Comparison of ENCODE assay signal across 9 cellular contexts in the genomic region with DNA sequence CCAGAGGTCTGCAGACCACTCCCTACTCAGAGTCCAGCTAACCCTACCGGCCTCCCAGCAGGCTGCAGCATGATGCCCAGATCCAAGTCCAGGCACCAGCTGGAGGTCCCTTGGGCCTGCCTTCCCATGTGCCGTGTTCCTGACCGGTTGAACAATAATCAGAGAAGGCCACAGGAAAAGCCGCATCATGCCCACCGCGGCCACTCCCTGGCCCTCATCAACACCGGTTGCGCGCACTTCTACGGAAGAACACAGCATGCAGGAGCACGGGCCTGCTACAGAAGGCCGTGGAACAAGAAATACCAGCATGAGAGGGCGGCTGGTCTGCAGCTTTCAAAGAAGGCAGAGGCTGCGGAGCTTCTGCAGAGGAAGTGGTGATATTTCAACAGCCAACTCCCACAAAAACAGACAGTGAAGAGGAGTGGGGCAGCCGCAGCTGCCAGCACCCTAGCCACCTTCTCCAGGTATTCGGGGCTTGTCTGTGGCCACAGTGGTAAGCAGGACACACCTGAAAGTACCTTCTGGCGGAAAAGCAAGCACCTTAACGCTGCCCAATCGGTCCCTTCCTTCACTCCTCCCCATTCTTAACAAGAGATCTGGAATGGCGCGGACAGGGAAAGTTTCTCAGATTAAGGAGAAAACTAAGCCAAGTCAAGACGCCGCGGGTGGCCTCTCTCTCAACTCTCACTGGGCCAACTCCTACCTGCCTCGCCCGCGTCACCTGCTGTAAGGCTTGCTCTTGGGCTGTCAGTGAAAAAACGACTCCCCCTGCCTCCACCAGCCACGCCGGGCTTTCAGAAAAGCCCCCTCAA. TPM values are rescaled to one million over a fixed set of nuclear protein-coding genes. Genes with fewer than 3 reads are reported as not detected.
DNase-seq lines count a peak whose midpoint lies in the region; ATAC-seq, FAIRE-seq and TF ChIP-seq lines count a peak whose summit lies in the region.
"Had no signal": no experiment of that assay in that cellular context is flagged by ENCODE, and none has a peak within 500 bp of the region (broad histone marks: within the 10 kb centered on the region; RNA-seq: fewer than 3 reads in every experiment).

No MANE protein-coding gene starts in this region.

- peaks cover 5% of the 10 kb centered on the region for H3K36me3 Mint-ChIP-seq in activated CD8-positive, alpha-beta T cell treated with anti-CD3 and anti-CD28 coated beads, Interleukin-2, amount 10 ng/mL, durations not matched to agents 7 days and 5 days (ENCODE audit: low read depth)
- H3K36me3 Mint-ChIP-seq in type B pancreatic cell: no peaks in the 10 kb centered on the region

- no peak for TF ChIP-seq POLR2A in HepG2 (IDR thresholded peaks at IDR 0.05; ENCODE audit: insufficient read depth in 1 of 2, low read depth in 2 of 2, low read length in 2 of 2)

- H3K36me3 ChIP-seq in left ventricle myocardium inferior (no peaks in the 10 kb centered on the region), HepG2 (replicated peaks in 1 of 2; ENCODE audit: control insufficient read depth in 1 of 2, insufficient read depth in 2 of 2, low read length in 2 of 2) (no peaks in the 10 kb centered on the region)

- H3K4me1 ChIP-seq in left ventricle myocardium inferior: peaks cover 31% of the 10 kb centered on the region
- no peaks in the 10 kb centered on the region for H3K4me1 ChIP-seq in HepG2 (ENCODE audit: insufficient read depth, low read length)

- no peaks in the 10 kb centered on the region for H3K9me3 Mint-ChIP-seq in activated CD8-positive, alpha-beta T cell treated with anti-CD3 and anti-CD28 coated beads, Interleukin-2, amount 10 ng/mL, durations not matched to agents 7 days and 5 days (ENCODE audit: insufficient read depth)
- no peaks in the 10 kb centered on the region for H3K9me3 Mint-ChIP-seq in type B pancreatic cell

- peak overlapping the region; percentile 70 for H3K4me3 ChIP-seq in left ventricle myocardium inferior
- H3K4me3 ChIP-seq in HepG2 (replicated peaks in 1 of 3; ENCODE audit: insufficient read depth in 1 of 3, low read depth in 2 of 3, low read length in 3 of 3): no peak overlapping the region

- H2AFZ ChIP-seq in HepG2 (ENCODE audit: low read length): no peak overlapping the region

- WGBS in HepG2 (ENCODE audit: low lambda C conversion rate): 79% methylated on average over 28 of the region's 30 CpGs

- no peak overlapping the region for H3K27ac Mint-ChIP-seq in activated CD8-positive, alpha-beta T cell treated with anti-CD3 and anti-CD28 coated beads, Interleukin-2, amount 10 ng/mL, durations not matched to agents 7 days and 5 days
- peak overlapping the region; percentile 81 for H3K27ac Mint-ChIP-seq in type B pancreatic cell

- H3K27ac ChIP-seq in left ventricle myocardium inferior (replicated peaks) (no peak overlapping the region), HepG2 (ENCODE audit: extremely low read length, insufficient read depth, low read length) (no peak overlapping the region)

- no peak overlapping the region for H3K9ac ChIP-seq in HepG2 (ENCODE audit: insufficient read depth, low read depth, low read length)

- TF ChIP-seq EP300 in HepG2 (IDR thresholded peaks at IDR 0.05; ENCODE audit: low read depth in 2 of 2, low read length in 2 of 2): no peak
- TF ChIP-seq EP300 in HepG2 (CRISPR knock-in tag; IDR thresholded peaks at IDR 0.05; ENCODE audit: borderline replicate concordance): no peak

- H3K27me3 ChIP-seq in left ventricle myocardium inferior (ENCODE audit: low read depth) (peaks cover 74% of the 10 kb centered on the region), HepG2 (ENCODE audit: control insufficient read depth in 1 of 2, insufficient read depth in 2 of 2, low read length in 2 of 2) (peaks cover 9 to 41% of the 10 kb centered on the region in 2 experiments; a peak in 4 of 5 replicates)

- no peak overlapping the region for H3K4me2 ChIP-seq in HepG2 (ENCODE audit: low read depth, low read length)

- H3K9me3 ChIP-seq in left ventricle myocardium inferior (replicated peaks) (no peaks in the 10 kb centered on the region), HepG2 (ENCODE audit: low read length) (no peaks in the 10 kb centered on the region)

- H3K79me2 ChIP-seq in HepG2 (ENCODE audit: insufficient read depth, low read length): no peaks in the 10 kb centered on the region

- H4K20me1 ChIP-seq in HepG2 (ENCODE audit: insufficient read depth, low read length): peaks cover 3% of the 10 kb centered on the region; the same call in 1 of the 2 replicates

- BruUV-seq in HepG2 (replicated peaks; lab: Mats Ljungman, UMichigan): no TSS peak

- POLR2A ChIA-PET in activated CD8-positive, alpha-beta T cell treated with anti-CD3 and anti-CD28 coated beads, Interleukin-2, amount 10 ng/mL, durations not matched to agents 7 days and 5 days (lab: Charles Lee): no interaction called here
- POLR2A ChIA-PET in HepG2 (lab: Yijun Ruan, JAX): no interaction called here

- no peak for TF ChIP-seq RAD21 in HepG2 (CRISPR knock-in tag; IDR thresholded peaks at IDR 0.05)

- peak overlapping the region; percentile 40 for H3K4me3 Mint-ChIP-seq in activated CD8-positive, alpha-beta T cell treated with anti-CD3 and anti-CD28 coated beads, Interleukin-2, amount 10 ng/mL, durations not matched to agents 7 days and 5 days
- H3K4me3 Mint-ChIP-seq in type B pancreatic cell: peak overlapping the region; percentile 86

- DNase-seq in left ventricle myocardium inferior (no peak), cardiac septum (ENCODE audit: low spot score) (no peak), HepG2 (ENCODE audit: low spot score) (no peak), type B pancreatic cell (ENCODE audit: extremely low spot score, unreplicated experiment) (no peak)
- no peak for DNase-seq in activated CD8-positive, alpha-beta T cell treated with anti-CD3 and anti-CD28 coated beads, Interleukin-2, amount 10 ng/mL, durations not matched to agents 7 days and 5 days

- intact Hi-C loops in left ventricle myocardium inferior (cut with micrococcal nuclease): no loop called here
- intact Hi-C loops in cardiac septum (cut with DNase I): no loop called here
- intact Hi-C loops in HepG2 (cut with micrococcal nuclease; ENCODE audit: unreplicated experiment): no loop called here

- in situ Hi-C loops in HepG2 (cut with HindIII; ENCODE audit: extremely low pct_ligation_motif_present, low pct_unique_long_range_greater_than_20kb): no loop called here

- H3K27me3 Mint-ChIP-seq in activated CD8-positive, alpha-beta T cell treated with anti-CD3 and anti-CD28 coated beads, Interleukin-2, amount 10 ng/mL, durations not matched to agents 7 days and 5 days (ENCODE audit: low read depth): peaks cover 57% of the 10 kb centered on the region
- peaks cover 63% of the 10 kb centered on the region for H3K27me3 Mint-ChIP-seq in type B pancreatic cell

- FAIRE-seq in HepG2 (lab: Jason Lieb, UNC): no peak

- peaks cover 28% of the 10 kb centered on the region for H3K4me1 Mint-ChIP-seq in activated CD8-positive, alpha-beta T cell treated with anti-CD3 and anti-CD28 coated beads, Interleukin-2, amount 10 ng/mL, durations not matched to agents 7 days and 5 days (ENCODE audit: low read depth)
- H3K4me1 Mint-ChIP-seq in type B pancreatic cell (ENCODE audit: unreplicated experiment): peaks cover 3% of the 10 kb centered on the region

- no peak for TF ChIP-seq CTCF in left ventricle myocardium inferior (IDR thresholded peaks at IDR 0.05; ENCODE audit: borderline replicate concordance)
- no peak for TF ChIP-seq CTCF in HepG2 (CRISPR knock-in tag; IDR thresholded peaks at IDR 0.05)
- TF ChIP-seq CTCF in type B pancreatic cell (conservative IDR thresholded peaks at IDR 0.05): no peak

- ATAC-seq in activated CD8-positive, alpha-beta T cell treated with anti-CD3 and anti-CD28 coated beads, Interleukin-2, amount 10 ng/mL, durations not matched to agents 7 days and 5 days: no peak
- ATAC-seq in HepG2 (peak; percentile 19; the same call in 1 of the 3 replicates), GM19397 (IDR thresholded peaks at IDR 0.05; ENCODE audit: unreplicated experiment) (no peak), HG03342 (IDR thresholded peaks at IDR 0.05; ENCODE audit: unreplicated experiment) (no peak), HG02763 (IDR thresholded peaks at IDR 0.05; ENCODE audit: unreplicated experiment) (no peak)

- CTCF ChIA-PET in activated CD8-positive, alpha-beta T cell treated with anti-CD3 and anti-CD28 coated beads, Interleukin-2, amount 10 ng/mL, durations not matched to agents 7 days and 5 days (lab: Charles Lee): no interaction called here
- CTCF ChIA-PET in HepG2 (lab: Yijun Ruan, JAX; ENCODE audit: low intra/inter-chr PET ratio, low total read pairs): no interaction called here

TF ChIP-seq in HepG2, 621 proteins besides CTCF, POLR2A, EP300 and RAD21 (continues in another document):
- TF ChIP-seq KLF15 (CRISPR knock-in tag; IDR thresholded peaks at IDR 0.05; ENCODE audit: borderline replicate concordance): no peak

RNA-seq across cellular contexts. Expression of a gene that starts 1.5 kb away (rescaled TPM):
- total RNA-seq in left ventricle myocardium inferior (10.6 TPM), cardiac septum (14.0 TPM), HepG2 (2016; rRNA removed; fragmentation: Illumina TruSeq; extraction: Trizol) (0.13 TPM in 2 replicates), type B pancreatic cell (ENCODE audit: low replicate concordance) (7.2 and 8.7 TPM in 2 replicates)
- not detected for total RNA-seq in activated CD8-positive, alpha-beta T cell treated with anti-CD3 and anti-CD28 coated beads, Interleukin-2, amount 10 ng/mL, durations not matched to agents 7 days and 5 days
- total RNA-seq in HepG2 (2016; cell fraction: cytosol; rRNA removed; fragmentation: Illumina TruSeq; extraction: Trizol; ENCODE audit: low read depth): not detected in 2 replicates
- 0.13 and 0.15 TPM in 2 replicates for total RNA-seq in HepG2 (2016; cell fraction: insoluble cytoplasmic fraction; rRNA removed; fragmentation: Illumina TruSeq; extraction: Trizol)
- 0.10 and 0.12 TPM in 2 replicates for total RNA-seq in HepG2 (2016; cell fraction: membrane; rRNA removed; fragmentation: Illumina TruSeq; extraction: Trizol)
- total RNA-seq in HepG2 (2016; cell fraction: nucleus; rRNA removed; fragmentation: Illumina TruSeq; extraction: Trizol): 0.06 and 0.13 TPM in 2 replicates
- polyA plus RNA-seq in HepG2 (2011; rRNA removed): 0.04 and 0.07 TPM in 2 replicates
- 0.05 and 0.08 TPM in 2 replicates for polyA plus RNA-seq in HepG2 (2011; cell fraction: cytosol; rRNA removed)
- polyA plus RNA-seq in HepG2 (2011; cell fraction: nucleus; rRNA removed): 0.02 and 0.10 TPM in 2 replicates
- not detected in 2 replicates for polyA plus RNA-seq in HepG2 (2012)
- polyA plus RNA-seq in HepG2 (2016; cell fraction: cytosol; fragmentation: Illumina TruSeq; extraction: Trizol; ENCODE audit: low read depth): 0.02 TPM in 1 of 2 replicates, not detected in the other
- polyA plus RNA-seq in HepG2 (2016; cell fraction: insoluble cytoplasmic fraction; fragmentation: Illumina TruSeq; extraction: Trizol; ENCODE audit: low read depth): 0.15 and 0.34 TPM in 2 replicates
- polyA plus RNA-seq in HepG2 (2016; cell fraction: membrane; fragmentation: Illumina TruSeq; extraction: Trizol; ENCODE audit: low read depth): 0.05 and 0.16 TPM in 2 replicates
- 0.04 TPM in 1 of 2 replicates, not detected in the other for polyA plus RNA-seq in HepG2 (2016; cell fraction: nucleus; fragmentation: Illumina TruSeq; extraction: Trizol; ENCODE audit: insufficient read depth, low read depth)
- polyA minus RNA-seq in HepG2 (2011; rRNA and poly(A)+ RNA removed; ENCODE audit: low replicate concordance): 0.20 and 4.5 TPM in 2 replicates
- not detected in 2 replicates for polyA minus RNA-seq in HepG2 (2011; cell fraction: cytosol; rRNA and poly(A)+ RNA removed)
- polyA minus RNA-seq in HepG2 (2011; cell fraction: nucleus; rRNA and poly(A)+ RNA removed): 0.39 TPM in 1 of 2 replicates, not detected in the other
- total RNA-seq: NCI-H460 had no signal
